In genomic region chr10:83753490-83753889, GRCh38 we compare ENCODE assay signal across 11 cellular contexts.
"Had no signal": no experiment of that assay in that cellular context is flagged by ENCODE, and none has a peak within 500 bp of the region (broad histone marks: within the 10 kb centered on the region; RNA-seq: fewer than 3 reads in every experiment).

No MANE protein-coding gene starts in this region.

- H3K4me1 Mint-ChIP-seq: GM23338, H9 had no signal

- FAIRE-seq: H1, H54 had no signal

- H3K4me1 ChIP-seq: HAP-1 had no signal

- H3K4me2 ChIP-seq: GM23338 had no signal

- H3K4me3 Mint-ChIP-seq: GM23338, H9, HFFc6 had no signal

- H3K9ac ChIP-seq: GM23248 had no signal

- H3K27ac ChIP-seq: GM23248 had no signal

- DNase-seq: GM23248, GOT3, H7, H9, HCEC 1CT, HFFc6 had no signal

- ATAC-seq: GM23338, HCT116 had no signal

- H2AFZ ChIP-seq: GM23248, GM23338 had no signal

- H3K36me3 ChIP-seq: HAP-1 had no signal

- H3K4me3 ChIP-seq: GM23248, GM23338, HAP-1 had no signal

- H3K27ac Mint-ChIP-seq: GM23338, H9, HFFc6 had no signal
